In genomic region chr21:24658016-24658415, GRCh38 we compare ENCODE assay signal across 17 cellular contexts.
DNase-seq lines count a peak whose midpoint lies in the region; ATAC-seq and TF ChIP-seq lines count a peak whose summit lies in the region.
"Had no signal": no experiment of that assay in that cellular context is flagged by ENCODE, and none has a peak within 500 bp of the region (broad histone marks: within the 10 kb centered on the region; RNA-seq: fewer than 3 reads in every experiment).

No MANE protein-coding gene starts in this region.

- 0 out of 3 replicates have a peak, but pooled peaks have one; percentile 25 for ATAC-seq in RWPE2 (ENCODE audit: low read depth)
- no peak for ATAC-seq in effector memory CD8-positive, alpha-beta T cell (replicated peaks)

- 76 to 85% methylated on average over 1 of the region's 1 CpG for WGBS in sigmoid colon, 2 donors

- no peak for TF ChIP-seq CTCF in RWPE2 (IDR thresholded peaks at IDR 0.05; ENCODE audit: poor library complexity, severe bottlenecking)
- TF ChIP-seq CTCF in kidney epithelial cell (IDR thresholded peaks at IDR 0.05; ENCODE audit: insufficient read depth, low read length, poor library complexity, severe bottlenecking): no peak
- no peak for TF ChIP-seq CTCF in sigmoid colon (IDR thresholded peaks at IDR 0.05)

- no peak overlapping the region for H3K27ac Mint-ChIP-seq in effector memory CD8-positive, alpha-beta T cell
- H3K27ac Mint-ChIP-seq: B cell had no signal

- no peaks in the 10 kb centered on the region for H3K4me1 Mint-ChIP-seq in effector memory CD8-positive, alpha-beta T cell (ENCODE audit: low read depth in 2 of 2)
- H3K4me1 Mint-ChIP-seq: B cell had no signal

- H3K27me3 ChIP-seq in RWPE2 (ENCODE audit: insufficient read depth, poor library complexity, severe bottlenecking): peaks cover 15% of the 10 kb centered on the region
- H3K27me3 ChIP-seq in kidney epithelial cell (ENCODE audit: control insufficient read depth, insufficient read depth, low read length): no peaks in the 10 kb centered on the region
- H3K27me3 ChIP-seq in sigmoid colon: no peaks in the 10 kb centered on the region

- no peak overlapping the region for H3K4me3 Mint-ChIP-seq in effector memory CD8-positive, alpha-beta T cell
- H3K4me3 Mint-ChIP-seq: B cell had no signal

- TF ChIP-seq POLR2A in sigmoid colon (IDR thresholded peaks at IDR 0.05): no peak

- H3K27ac ChIP-seq in RWPE2 (ENCODE audit: poor library complexity, severe bottlenecking) (no peak overlapping the region), sigmoid colon (no peak overlapping the region)
- H3K27ac ChIP-seq: PC-9 had no signal

- H3K36me3 Mint-ChIP-seq in effector memory CD8-positive, alpha-beta T cell (ENCODE audit: insufficient read depth): no peaks in the 10 kb centered on the region

- DNase-seq in COR-L47 (lab: John Stamatoyannopoulos, UW) (peak; percentile 27), HPDE6-E6E7 (ENCODE audit: extremely low spot score) (peak; percentile 2), RWPE2 (ENCODE audit: low spot score) (no peak), kidney epithelial cell (ENCODE audit: low read depth) (peak; percentile 7), SHP77 treated with DMSO at 0.1 percent for 48 hours (lab: John Stamatoyannopoulos, UW) (no peak), sigmoid colon (no peak)
- no peak for DNase-seq in activated T-cell treated with anti-CD3 and anti-CD28 coated beads, Interleukin-2, amount 50 U/mL, for 48 hours
- no peak for DNase-seq in effector memory CD8-positive, alpha-beta T cell
- DNase-seq: Caco-2, KG1, NCI-H1436 treated with DMSO at 0.1 percent for 48 hours, NCI-H2081, NCI-H510A treated with DMSO at 0.1 percent for 48 hours, NCI-H82, PC-9, T-helper 2 cell had no signal

- H3K9me3 ChIP-seq in RWPE2 (ENCODE audit: severe bottlenecking) (no peaks in the 10 kb centered on the region), sigmoid colon (no peaks in the 10 kb centered on the region)
- H3K9me3 ChIP-seq: Caco-2 had no signal

- H3K4me1 ChIP-seq in RWPE2 (ENCODE audit: insufficient read depth, poor library complexity, severe bottlenecking) (no peaks in the 10 kb centered on the region), sigmoid colon (no peaks in the 10 kb centered on the region)
- H3K4me1 ChIP-seq: Caco-2 had no signal

- intact Hi-C loops in sigmoid colon (cut with DNase I): no loop called here

- H3K36me3 ChIP-seq in RWPE2 (ENCODE audit: low read depth) (no peaks in the 10 kb centered on the region), kidney epithelial cell (ENCODE audit: control insufficient read depth, insufficient read depth, low read length) (no peaks in the 10 kb centered on the region), sigmoid colon (no peaks in the 10 kb centered on the region)

- H3K4me3 ChIP-seq in RWPE2 (ENCODE audit: severe bottlenecking): no peak overlapping the region
- H3K4me3 ChIP-seq in kidney epithelial cell (ENCODE audit: low read depth, low read length): no peak overlapping the region
- no peak overlapping the region for H3K4me3 ChIP-seq in sigmoid colon
- H3K4me3 ChIP-seq: PC-9 had no signal

- no peak for TF ChIP-seq EP300 in sigmoid colon (IDR thresholded peaks at IDR 0.05)

- H3K9me3 Mint-ChIP-seq in effector memory CD8-positive, alpha-beta T cell: peaks cover 0 to 6% of the 10 kb centered on the region in 2 donors

- no peaks in the 10 kb centered on the region for H3K27me3 Mint-ChIP-seq in effector memory CD8-positive, alpha-beta T cell
- H3K27me3 Mint-ChIP-seq: B cell had no signal

Comparison
In these comparisons a context has a peak if more than half of its experiments do, and no peak if none do; other contexts are left out.
1. DNase-seq: peak in COR-L47 (single experiment), HPDE6-E6E7 (single experiment) and kidney epithelial cell (single experiment); none in RWPE2 (single experiment), activated T-cell treated with anti-CD3 and anti-CD28 coated beads, Interleukin-2, amount 50 U/mL, for 48 hours (0 of 2), SHP77 treated with DMSO at 0.1 percent for 48 hours (single experiment), effector memory CD8-positive, alpha-beta T cell (0 of 3) and sigmoid colon (single experiment).